Comparison of ENCODE assay signal across 8 cellular contexts in genomic region chr12:109803678-109804077, GRCh38. TPM values are rescaled to one million over a fixed set of nuclear protein-coding genes. Genes with fewer than 3 reads are reported as not detected.
"Had no signal": no experiment of that assay in that cellular context is flagged by ENCODE, and none has a peak within 500 bp of the region (broad histone marks: within the 10 kb centered on the region; RNA-seq: fewer than 3 reads in every experiment).

No MANE protein-coding gene starts in this region.

- H3K9ac ChIP-seq: KMS-11 had no signal

- DNase-seq: KBM-7, KG1 had no signal

- H3K27ac ChIP-seq: HL-60, KMS-11 had no signal

- FAIRE-seq: HepG2, HTR-8/SVneo had no signal

- ATAC-seq: HepG2 had no signal

- H3K4me2 ChIP-seq: KMS-11 had no signal

RNA-seq across cellular contexts. Expression of gene TRPV4, which starts 29.5 kb away (rescaled TPM):
- total RNA-seq: HT-29 had no signal
- polyA plus RNA-seq: IgD-negative memory B cell had no signal
